Comparison of ENCODE assay signal across 13 cellular contexts in genomic region chrX:48487362-48487785, GRCh38. TPM values are rescaled to one million over a fixed set of nuclear protein-coding genes. Genes with fewer than 3 reads are reported as not detected.
DNase-seq lines count a peak whose midpoint lies in the region; ATAC-seq, FAIRE-seq and TF ChIP-seq lines count a peak whose summit lies in the region.
"Had no signal": no experiment of that assay in that cellular context is flagged by ENCODE, and none has a peak within 500 bp of the region (broad histone marks: within the 10 kb centered on the region; RNA-seq: fewer than 3 reads in every experiment).

No MANE protein-coding gene starts in this region.

- H3K4me3 Mint-ChIP-seq in activated T-cell treated with anti-CD3 and anti-CD28 coated beads, Interleukin-2, amount 50 U/mL, for 24 hours = no peak overlapping the region
- no peak overlapping the region for H3K4me3 Mint-ChIP-seq in activated T-cell treated with anti-CD3 and anti-CD28 coated beads, Interleukin-2, amount 50 U/mL, for 72 hours
- H3K4me3 Mint-ChIP-seq: activated CD4-positive, alpha-beta T cell treated with anti-CD3 and anti-CD28 coated beads for 36 hours; nephron had no signal

- H3K4me1 Mint-ChIP-seq in activated T-cell treated with anti-CD3 and anti-CD28 coated beads, Interleukin-2, amount 50 U/mL, for 24 hours (ENCODE audit: low read depth) = no peaks in the 10 kb centered on the region
- H3K4me1 Mint-ChIP-seq in activated T-cell treated with anti-CD3 and anti-CD28 coated beads, Interleukin-2, amount 50 U/mL, for 72 hours (ENCODE audit: low read depth) = no peaks in the 10 kb centered on the region
- H3K4me1 Mint-ChIP-seq: activated CD4-positive, alpha-beta T cell treated with anti-CD3 and anti-CD28 coated beads for 36 hours; nephron had no signal

- no peak overlapping the region for H3K4me3 ChIP-seq in kidney (ENCODE audit: low read length in 2 of 2)

- H3K36me3 ChIP-seq in kidney (ENCODE audit: control insufficient read depth in 1 of 2, insufficient read depth in 2 of 2, low read length in 2 of 2) = no peaks in the 10 kb centered on the region

- no peak overlapping the region for H3K27ac ChIP-seq in kidney (ENCODE audit: low read depth in 2 of 2, low read length in 2 of 2)
- H3K27ac ChIP-seq: 22Rv1 had no signal

- FAIRE-seq in kidney (lab: Jason Lieb, UNC) = no peak

- H3K27ac Mint-ChIP-seq in activated T-cell treated with anti-CD3 and anti-CD28 coated beads, Interleukin-2, amount 50 U/mL, for 24 hours = peak overlapping the region; percentile 37
- H3K27ac Mint-ChIP-seq in activated T-cell treated with anti-CD3 and anti-CD28 coated beads, Interleukin-2, amount 50 U/mL, for 72 hours = no peak overlapping the region
- H3K27ac Mint-ChIP-seq: activated CD4-positive, alpha-beta T cell treated with anti-CD3 and anti-CD28 coated beads for 36 hours; nephron had no signal

- H3K36me3 Mint-ChIP-seq in activated T-cell treated with anti-CD3 and anti-CD28 coated beads, Interleukin-2, amount 50 U/mL, for 24 hours (ENCODE audit: low read depth) = peaks cover 38% of the 10 kb centered on the region
- H3K36me3 Mint-ChIP-seq in activated T-cell treated with anti-CD3 and anti-CD28 coated beads, Interleukin-2, amount 50 U/mL, for 72 hours (ENCODE audit: insufficient read depth in 2 of 2) = no peaks in the 10 kb centered on the region

- H3K27me3 Mint-ChIP-seq in activated T-cell treated with anti-CD3 and anti-CD28 coated beads, Interleukin-2, amount 50 U/mL, for 24 hours = peaks cover 14% of the 10 kb centered on the region
- peaks cover 6% of the 10 kb centered on the region for H3K27me3 Mint-ChIP-seq in activated T-cell treated with anti-CD3 and anti-CD28 coated beads, Interleukin-2, amount 50 U/mL, for 72 hours (ENCODE audit: low read depth)
- H3K27me3 Mint-ChIP-seq: activated CD4-positive, alpha-beta T cell treated with anti-CD3 and anti-CD28 coated beads for 36 hours had no signal

- intact Hi-C loops in kidney (cut with DNase I) = no loop called here

- no peak for DNase-seq in activated T-cell treated with anti-CD3 and anti-CD28 coated beads, Interleukin-2, amount 50 U/mL, for 24 hours
- DNase-seq in activated T-cell treated with anti-CD3 and anti-CD28 coated beads, Interleukin-2, amount 50 U/mL, for 72 hours = no peak
- DNase-seq in amniotic epithelial cell (ENCODE audit: low read depth) = peak; percentile 92
- peak; percentile 17 for DNase-seq in kidney
- no peak for DNase-seq in NCI-H345 treated with DMSO at 0.1 percent for 48 hours (lab: John Stamatoyannopoulos, UW; ENCODE audit: unreplicated experiment)
- no peak for DNase-seq in NK-92 treated with Interleukin-12 subunit alpha and Interleukin-12 subunit beta, amount 100 ng/mL, for 24 hours (lab: John Stamatoyannopoulos, UW)
- DNase-seq in occipital lobe (lab: John Stamatoyannopoulos, UW) = no peak
- DNase-seq: activated CD4-positive, alpha-beta T cell treated with anti-CD3 and anti-CD28 coated beads for 36 hours; MM.1S; OCI-M1 had no signal

- no peaks in the 10 kb centered on the region for H3K4me1 ChIP-seq in kidney (ENCODE audit: control insufficient read depth in 1 of 2, insufficient read depth in 1 of 2, low read depth in 1 of 2, low read length in 2 of 2)

- H3K9ac ChIP-seq in kidney (ENCODE audit: low read length in 2 of 2) = no peak overlapping the region

- ATAC-seq in activated T-cell treated with anti-CD3 and anti-CD28 coated beads, Interleukin-2, amount 50 U/mL, for 72 hours (replicated peaks in 1 of 2) = no peak
- no peak for ATAC-seq in HG02885 (IDR thresholded peaks at IDR 0.05; ENCODE audit: poor library complexity, unreplicated experiment)
- ATAC-seq: activated CD4-positive, alpha-beta T cell treated with anti-CD3 and anti-CD28 coated beads for 36 hours had no signal

- H3K9me3 ChIP-seq in kidney (ENCODE audit: control insufficient read depth in 1 of 2, low read length in 2 of 2) = no peaks in the 10 kb centered on the region

- no peak for TF ChIP-seq CTCF in kidney (IDR thresholded peaks at IDR 0.05; ENCODE audit: borderline replicate concordance, extremely low read depth, insufficient read depth)

- no peaks in the 10 kb centered on the region for H3K9me3 Mint-ChIP-seq in activated T-cell treated with anti-CD3 and anti-CD28 coated beads, Interleukin-2, amount 50 U/mL, for 24 hours
- H3K9me3 Mint-ChIP-seq in activated T-cell treated with anti-CD3 and anti-CD28 coated beads, Interleukin-2, amount 50 U/mL, for 72 hours = no peaks in the 10 kb centered on the region
- H3K9me3 Mint-ChIP-seq: nephron had no signal

RNA-seq across cellular contexts. Expression of gene FTSJ1, which starts 11.4 kb away (rescaled TPM):
- total RNA-seq in activated T-cell treated with anti-CD3 and anti-CD28 coated beads, Interleukin-2, amount 50 U/mL, for 72 hours = 10 to 100 TPM; 64.3 to 68.7 TPM
- total RNA-seq in kidney = 33.9 TPM
- polyA plus RNA-seq in kidney (ENCODE audit: insufficient read depth, low read depth, low replicate concordance) = 30.6 TPM
- total RNA-seq in occipital lobe = 36.3 TPM

RNA-seq across cellular contexts. Expression of gene SLC38A5, which starts 17.3 kb away (rescaled TPM):
- total RNA-seq in activated T-cell treated with anti-CD3 and anti-CD28 coated beads, Interleukin-2, amount 50 U/mL, for 72 hours = 10 to 100 TPM; 64.8 to 78.8 TPM
- total RNA-seq in kidney = 8.3 TPM
- 2.9 TPM for polyA plus RNA-seq in kidney (ENCODE audit: insufficient read depth, low read depth, low replicate concordance)
- total RNA-seq in occipital lobe = 26.5 TPM

RNA-seq across cellular contexts. Expression of gene PORCN, which starts 21.4 kb away (rescaled TPM):
- 10 to 100 TPM; 19.4 to 20.3 TPM for total RNA-seq in activated T-cell treated with anti-CD3 and anti-CD28 coated beads, Interleukin-2, amount 50 U/mL, for 72 hours
- total RNA-seq in kidney (8.9 TPM), occipital lobe (5.5 TPM)
- polyA plus RNA-seq in kidney (ENCODE audit: insufficient read depth, low read depth, low replicate concordance) = 11.7 TPM

RNA-seq across cellular contexts. Expression of gene EBP, which starts 34.2 kb away (rescaled TPM):
- 100 to 1,000 TPM; 112 to 113 TPM for total RNA-seq in activated T-cell treated with anti-CD3 and anti-CD28 coated beads, Interleukin-2, amount 50 U/mL, for 72 hours
- 33.8 TPM for total RNA-seq in kidney
- polyA plus RNA-seq in kidney (ENCODE audit: insufficient read depth, low read depth, low replicate concordance) = 164 TPM
- 43.5 TPM for total RNA-seq in occipital lobe

RNA-seq across cellular contexts. Expression of gene TBC1D25, which starts 52.1 kb away (rescaled TPM):
- 10 to 100 TPM; 20.4 to 20.5 TPM for total RNA-seq in activated T-cell treated with anti-CD3 and anti-CD28 coated beads, Interleukin-2, amount 50 U/mL, for 72 hours
- total RNA-seq in kidney (16.3 TPM), occipital lobe (6.2 TPM)
- polyA plus RNA-seq in kidney (ENCODE audit: insufficient read depth, low read depth, low replicate concordance) = 6.0 TPM

Comparison
In these comparisons a context has a peak if more than half of its experiments do, and no peak if none do; other contexts are left out.
1. DNase-seq: peak in amniotic epithelial cell (single experiment) and kidney (single experiment); none in activated T-cell treated with anti-CD3 and anti-CD28 coated beads, Interleukin-2, amount 50 U/mL, for 24 hours (single experiment), activated T-cell treated with anti-CD3 and anti-CD28 coated beads, Interleukin-2, amount 50 U/mL, for 72 hours (0 of 2), NCI-H345 treated with DMSO at 0.1 percent for 48 hours (single experiment), NK-92 treated with Interleukin-12 subunit alpha and Interleukin-12 subunit beta, amount 100 ng/mL, for 24 hours (single experiment) and occipital lobe (single experiment).